In the genomic region with DNA sequence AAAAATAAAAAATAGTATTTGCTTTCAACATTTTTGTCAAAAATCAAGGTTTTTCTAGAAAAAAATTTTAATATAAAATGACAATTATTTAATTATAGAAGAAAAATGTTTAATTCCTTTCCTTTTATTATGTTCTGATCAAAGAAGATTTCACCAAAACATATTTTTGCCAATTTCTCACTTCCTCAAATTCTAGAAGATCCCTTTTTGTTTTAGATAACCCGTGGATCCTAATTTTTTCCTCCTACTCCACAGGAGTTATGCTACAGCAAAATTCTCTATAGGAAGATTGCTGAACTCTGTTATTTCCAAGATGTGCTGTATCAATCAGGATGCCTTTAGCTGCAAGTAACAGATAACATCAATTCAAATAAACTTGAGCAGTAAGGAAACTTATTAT, we compare ENCODE assay signal across 23 cellular contexts.
"Had no signal": no experiment of that assay in that cellular context is flagged by ENCODE, and none has a peak within 500 bp of the region (broad histone marks: within the 10 kb centered on the region; RNA-seq: fewer than 3 reads in every experiment).

No MANE protein-coding gene starts in this region.

- H3K27ac ChIP-seq: colonic mucosa, gastrocnemius medialis, heart left ventricle, hepatocyte, left lung, ovary, psoas muscle, sigmoid colon, stomach, thyroid gland, vagina had no signal

- H3K36me3 ChIP-seq: colonic mucosa, gastrocnemius medialis, heart left ventricle, left lung, ovary, sigmoid colon, stomach, thyroid gland, vagina had no signal

- H3K27me3 ChIP-seq: colonic mucosa, gastrocnemius medialis, heart left ventricle, hepatocyte, left lung, ovary, sigmoid colon, stomach, thyroid gland, vagina had no signal

- DNase-seq: colonic mucosa; dermis blood vessel endothelial cell; gastrocnemius medialis; heart left ventricle; left cardiac atrium; left lung; mesendoderm; natural killer cell; occipital lobe; ovary; posterior cingulate gyrus; psoas muscle; right cardiac atrium; sigmoid colon; stimulated activated CD4-positive, alpha-beta T cell treated with anti-CD3 and anti-CD28 coated beads, Interleukin-2, amount 100 ng/mL, for 24 hours; stimulated activated CD4-positive, alpha-beta T cell treated with anti-CD3 and anti-CD28 coated beads, Interleukin-4, amount 100 ng/mL, for 24 hours; stimulated activated naive CD4-positive, alpha-beta T cell treated with Interleukin-2 at 50 U/mL for 16 hours; stomach; thyroid gland; trophoblast cell had no signal

- H3K4me3 ChIP-seq: colonic mucosa, gastrocnemius medialis, heart left ventricle, hepatocyte, left lung, ovary, psoas muscle, sigmoid colon, stomach, thyroid gland, vagina had no signal

- H3K4me2 ChIP-seq: hepatocyte had no signal

- ATAC-seq: gastrocnemius medialis; heart left ventricle; left cardiac atrium; left lung; natural killer cell; psoas muscle; right cardiac atrium; stimulated activated effector memory CD8-positive, alpha-beta T cell treated with anti-CD3 and anti-CD28 coated beads, Interleukin-12 subunit alpha, Interleukin-12 subunit beta, amount 100 ng/mL, for 72 hours had no signal

- H3K9me3 ChIP-seq: colonic mucosa, gastrocnemius medialis, heart left ventricle, left lung, ovary, psoas muscle, sigmoid colon, stomach, thyroid gland, vagina had no signal

- H2AFZ ChIP-seq: hepatocyte had no signal

- H3K4me1 ChIP-seq: colonic mucosa had no signal
